In the genomic region with DNA sequence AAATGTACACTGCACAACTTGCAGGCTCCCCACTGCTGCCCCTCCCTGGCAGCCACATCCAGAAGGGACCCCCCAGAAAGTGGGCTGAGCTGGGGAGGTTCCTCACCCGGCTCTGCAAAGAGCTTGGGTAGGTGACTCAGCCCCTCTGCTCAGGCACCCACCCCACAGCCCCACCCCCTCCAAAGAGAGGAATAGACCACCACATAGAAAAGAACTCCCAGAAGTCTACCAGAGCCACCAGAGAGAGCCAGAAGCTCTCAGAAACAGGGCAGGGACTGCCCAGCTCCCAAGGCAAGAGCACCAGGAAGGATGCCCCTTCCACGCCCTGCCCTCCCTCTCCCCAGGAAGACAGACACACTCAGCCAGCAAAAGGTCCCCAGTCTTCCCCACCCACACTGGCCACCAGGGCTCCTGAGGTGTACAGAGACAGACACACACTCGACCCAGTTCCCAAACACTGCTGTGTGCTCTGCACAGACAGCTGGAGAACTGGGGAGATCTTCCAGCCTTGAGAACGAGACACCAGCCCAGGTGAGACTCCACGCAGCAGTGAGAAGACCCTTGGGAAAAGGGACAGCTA, we compare ENCODE assay signal across 13 cellular contexts. TPM values are rescaled to one million over a fixed set of nuclear protein-coding genes. Genes with fewer than 3 reads are reported as not detected.
DNase-seq lines count a peak whose midpoint lies in the region; ATAC-seq and TF ChIP-seq lines count a peak whose summit lies in the region.
"Had no signal": no experiment of that assay in that cellular context is flagged by ENCODE, and none has a peak within 500 bp of the region (broad histone marks: within the 10 kb centered on the region; RNA-seq: fewer than 3 reads in every experiment).

No MANE protein-coding gene starts in this region.

- ATAC-seq in GM21526 (IDR thresholded peaks at IDR 0.05; ENCODE audit: low FRiP score, unreplicated experiment), result no peak
- ATAC-seq: sciatic nerve had no signal

- H3K27me3 ChIP-seq in layer of hippocampus (ENCODE audit: control insufficient read depth, insufficient read depth, low read length), result no peaks in the 10 kb centered on the region

- H3K27ac Mint-ChIP-seq in activated T-helper 2 cell treated with anti-CD3 and anti-CD28 coated beads, Interferon-gamma antibody, Interleukin-2, Interleukin-4, amounts not matched to agents 10 μg/mL and 5 μg/mL and 100 μg/mL, durations not matched to agents 14 hours and 24 hours and 36 hours, result peak overlapping the region; percentile 90

- intact Hi-C loops in activated T-helper 2 cell treated with anti-CD3 and anti-CD28 coated beads, Interferon-gamma antibody, Interleukin-2, Interleukin-4, amounts not matched to agents 10 μg/mL and 5 μg/mL and 100 μg/mL, durations not matched to agents 14 hours and 24 hours and 36 hours (cut with micrococcal nuclease), result no loop called here

- H3K27me3 Mint-ChIP-seq in activated T-helper 2 cell treated with anti-CD3 and anti-CD28 coated beads, Interferon-gamma antibody, Interleukin-2, Interleukin-4, amounts not matched to agents 10 μg/mL and 5 μg/mL and 100 μg/mL, durations not matched to agents 14 hours and 24 hours and 36 hours (ENCODE audit: low read depth), result no peaks in the 10 kb centered on the region
- H3K27me3 Mint-ChIP-seq: brain had no signal

- no peaks in the 10 kb centered on the region for H3K9me3 Mint-ChIP-seq in activated T-helper 2 cell treated with anti-CD3 and anti-CD28 coated beads, Interferon-gamma antibody, Interleukin-2, Interleukin-4, amounts not matched to agents 10 μg/mL and 5 μg/mL and 100 μg/mL, durations not matched to agents 14 hours and 24 hours and 36 hours

- peaks cover 51% of the 10 kb centered on the region for H3K4me1 Mint-ChIP-seq in activated T-helper 2 cell treated with anti-CD3 and anti-CD28 coated beads, Interferon-gamma antibody, Interleukin-2, Interleukin-4, amounts not matched to agents 10 μg/mL and 5 μg/mL and 100 μg/mL, durations not matched to agents 14 hours and 24 hours and 36 hours (ENCODE audit: low read depth)

- H3K27ac ChIP-seq in layer of hippocampus (ENCODE audit: low read depth, low read length) (peak overlapping the region; percentile 86), temporal lobe (ENCODE audit: low read depth, low read length) (peak overlapping the region; percentile 99)
- H3K27ac ChIP-seq: epithelial cell of prostate had no signal

- no peak overlapping the region for H3K4me3 Mint-ChIP-seq in activated T-helper 2 cell treated with anti-CD3 and anti-CD28 coated beads, Interferon-gamma antibody, Interleukin-2, Interleukin-4, amounts not matched to agents 10 μg/mL and 5 μg/mL and 100 μg/mL, durations not matched to agents 14 hours and 24 hours and 36 hours (ENCODE audit: low read depth)
- H3K4me3 Mint-ChIP-seq: brain had no signal

- DNase-seq in activated naive CD4-positive, alpha-beta T cell treated with Interleukin-2 at 50 U/mL for 16 hours, result peak; percentile 13
- DNase-seq in activated naive CD4-positive, alpha-beta T cell treated with anti-CD3 and anti-CD28 coated beads, Interleukin-2, amount 50 U/mL, for 16 hours, result no peak
- no peak for DNase-seq in activated T-helper 2 cell treated with anti-CD3 and anti-CD28 coated beads, Interferon-gamma antibody, Interleukin-2, Interleukin-4, amounts not matched to agents 10 μg/mL and 5 μg/mL and 100 μg/mL, durations not matched to agents 14 hours and 24 hours and 36 hours (ENCODE audit: low spot score)
- no peak for DNase-seq in NCI-H748 treated with DMSO at 0.1 percent for 48 hours (lab: John Stamatoyannopoulos, UW)
- no peak for DNase-seq in erythroblast (lab: John Stamatoyannopoulos, UW)
- DNase-seq: EL, Kasumi-1 had no signal

- H3K36me3 Mint-ChIP-seq in activated T-helper 2 cell treated with anti-CD3 and anti-CD28 coated beads, Interferon-gamma antibody, Interleukin-2, Interleukin-4, amounts not matched to agents 10 μg/mL and 5 μg/mL and 100 μg/mL, durations not matched to agents 14 hours and 24 hours and 36 hours (ENCODE audit: low read depth), result peaks cover 4% of the 10 kb centered on the region

- no peak for TF ChIP-seq POLR2A in erythroblast (IDR thresholded peaks at IDR 0.05; ENCODE audit: low read length)

RNA-seq across cellular contexts. Expression of a gene that starts 28.2 kb away (rescaled TPM):
- 48.1 and 51.7 TPM in 2 replicates for total RNA-seq in activated T-helper 2 cell treated with anti-CD3 and anti-CD28 coated beads, Interferon-gamma antibody, Interleukin-2, Interleukin-4, amounts not matched to agents 10 μg/mL and 5 μg/mL and 100 μg/mL, durations not matched to agents 14 hours and 24 hours and 36 hours
- total RNA-seq in temporal lobe, result 42.8 TPM
